Comparison of ENCODE assay signal across 8 cellular contexts in genomic region chr10:94403034-94403822, GRCh38. TPM values are rescaled to one million over a fixed set of nuclear protein-coding genes. Genes with fewer than 3 reads are reported as not detected.
DNase-seq lines count a peak whose midpoint lies in the region; ATAC-seq and TF ChIP-seq lines count a peak whose summit lies in the region.

No MANE protein-coding gene starts in this region.

- H3K27me3 ChIP-seq in fibroblast of lung (ENCODE audit: control insufficient read depth, insufficient read depth, low read length) (no peaks in the 10 kb centered on the region), upper lobe of right lung (peaks cover 7% of the 10 kb centered on the region)

- TF ChIP-seq CTCF in fibroblast of lung (conservative IDR thresholded peaks at IDR 0.05 in 1 of 2, IDR thresholded peaks at IDR 0.05 in 1 of 2; ENCODE audit: low read depth in 1 of 2, low read length in 2 of 2) (no peak), upper lobe of right lung (IDR thresholded peaks at IDR 0.05) (no peak)

- H3K27ac ChIP-seq in fibroblast of lung (ENCODE audit: insufficient read depth, low read length), result peak overlapping the region; percentile 76
- peak overlapping the region; percentile 91 for H3K27ac ChIP-seq in upper lobe of right lung

- H3K9ac ChIP-seq in fibroblast of lung (ENCODE audit: insufficient read depth, low read length), result peak overlapping the region; percentile 85

- intact Hi-C loops in upper lobe of right lung (cut with DNase I), result no loop called here

- peak overlapping the region; percentile 74 for H2AFZ ChIP-seq in fibroblast of lung (ENCODE audit: low read length)

- H3K9me3 ChIP-seq in fibroblast of lung (ENCODE audit: control insufficient read depth, insufficient read depth, low read depth, low read length), result no peaks in the 10 kb centered on the region
- H3K9me3 ChIP-seq in upper lobe of right lung, result no peaks in the 10 kb centered on the region

- H4K20me1 ChIP-seq in fibroblast of lung (ENCODE audit: control insufficient read depth, extremely low read depth, insufficient read depth, low read length), result no peaks in the 10 kb centered on the region

- peaks cover 35% of the 10 kb centered on the region for H3K79me2 ChIP-seq in fibroblast of lung (ENCODE audit: control insufficient read depth, insufficient read depth, low read length)

- no peaks in the 10 kb centered on the region for H3K36me3 ChIP-seq in fibroblast of lung (ENCODE audit: control insufficient read depth, insufficient read depth, low read length)
- H3K36me3 ChIP-seq in upper lobe of right lung, result no peaks in the 10 kb centered on the region

- DNase-seq in AG20443 (ENCODE audit: low spot score) (peak; percentile 61), NCI-H2227 (lab: John Stamatoyannopoulos, UW; ENCODE audit: unreplicated experiment) (peak; percentile 45), fibroblast of lung (ENCODE audit: low read depth in 2 of 2) (peak; percentile 70 to 76), myocyte (ENCODE audit: low read depth) (peak; percentile 42), upper lobe of right lung (peak; percentile 83)
- peak; percentile 61 for DNase-seq in activated CD8-positive, alpha-beta memory T cell treated with anti-CD3 and anti-CD28 coated beads, Interleukin-2, amount 50 U/mL, for 48 hours

- peak overlapping the region; percentile 55 for H3K4me2 ChIP-seq in fibroblast of lung (ENCODE audit: extremely low read depth, insufficient read depth, low read length)

- no peaks in the 10 kb centered on the region for H3K4me1 ChIP-seq in fibroblast of lung (ENCODE audit: control insufficient read depth, extremely low read depth, insufficient read depth, low read length)
- peaks cover 20% of the 10 kb centered on the region for H3K4me1 ChIP-seq in upper lobe of right lung

- ATAC-seq in GM18858 (IDR thresholded peaks at IDR 0.05; ENCODE audit: unreplicated experiment) (peak; percentile 54), HG02981 (IDR thresholded peaks at IDR 0.05; ENCODE audit: unreplicated experiment) (peak; percentile 60), upper lobe of right lung (peak; percentile 71)

- H3K4me3 ChIP-seq in fibroblast of lung (replicated peaks in 1 of 4; ENCODE audit: control extremely low read depth in 1 of 4, insufficient read depth in 1 of 4, low read depth in 3 of 4, low read length in 4 of 4), result peak overlapping the region; percentile 66 to 89 (median 76)
- H3K4me3 ChIP-seq in upper lobe of right lung, result peak overlapping the region; percentile 77

RNA-seq across cellular contexts. Expression of gene TBC1D12, which starts 0.9 kb away (rescaled TPM):
- total RNA-seq in fibroblast of lung (11.6 and 13.9 TPM in 2 replicates), myocyte (16.2 and 17.2 TPM in 2 replicates), upper lobe of right lung (11.1 TPM)
- 5.4 and 7.8 TPM in 2 replicates for polyA plus RNA-seq in fibroblast of lung
- 4.3 and 6.6 TPM in 2 replicates for polyA plus RNA-seq in fibroblast of lung (2012)
- polyA minus RNA-seq in fibroblast of lung (ENCODE audit: low replicate concordance), result 0.51 and 1.3 TPM in 2 replicates
- polyA plus RNA-seq in myocyte (2012), result 6.1 TPM

RNA-seq across cellular contexts. Expression of gene NOC3L, which starts 40.5 kb away (rescaled TPM):
- total RNA-seq in fibroblast of lung (27.2 and 31.3 TPM in 2 replicates), myocyte (26.5 and 32.0 TPM in 2 replicates), upper lobe of right lung (20.9 TPM)
- polyA plus RNA-seq in fibroblast of lung, result 19.5 and 19.8 TPM in 2 replicates
- polyA plus RNA-seq in fibroblast of lung (2012), result 13.7 and 15.3 TPM in 2 replicates
- polyA minus RNA-seq in fibroblast of lung (ENCODE audit: low replicate concordance), result 0.51 and 6.3 TPM in 2 replicates
- 6.2 TPM for polyA plus RNA-seq in myocyte (2012)

Comparison
In these comparisons a context has a peak if more than half of its experiments do, and no peak if none do; other contexts are left out.
1. Peak in every context shown above with its lines: DNase-seq, ATAC-seq, H3K4me3 ChIP-seq and H3K27ac ChIP-seq.